Comparison of ENCODE assay signal across 29 cellular contexts in the genomic region with DNA sequence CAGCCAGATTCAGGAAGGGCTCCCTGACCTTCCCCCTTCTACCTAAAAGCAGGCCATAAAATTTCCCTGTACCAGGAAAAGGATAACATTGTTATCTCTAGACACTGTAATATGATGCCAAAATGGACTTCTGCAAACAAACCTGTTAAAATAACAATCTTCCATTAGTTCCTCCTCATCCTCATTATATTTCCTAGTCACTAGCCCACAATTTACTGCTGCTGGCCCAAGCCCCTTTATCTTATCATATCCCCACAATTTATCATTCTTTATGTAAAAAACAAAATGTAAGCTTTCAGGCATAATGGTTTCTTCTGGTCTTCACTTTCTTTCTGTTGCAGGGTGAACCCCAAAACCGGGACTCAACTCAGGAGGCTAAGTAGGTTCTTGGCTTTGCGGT.
"Had no signal": no experiment of that assay in that cellular context is flagged by ENCODE, and none has a peak within 500 bp of the region (broad histone marks: within the 10 kb centered on the region; RNA-seq: fewer than 3 reads in every experiment).

No MANE protein-coding gene starts in this region.

- ATAC-seq: activated CD4-positive, CD25-positive, alpha-beta regulatory T cell treated with anti-CD3 and anti-CD28 coated beads, Interleukin-2, amount 50 U/mL, for 24 hours; body of pancreas; left lung; lower lobe of right lung; naive thymus-derived CD8-positive, alpha-beta T cell; psoas muscle; stimulated activated effector memory CD8-positive, alpha-beta T cell treated with anti-CD3 and anti-CD28 coated beads, Interleukin-12 subunit alpha, Interleukin-12 subunit beta, amount 100 ng/mL, for 72 hours had no signal

- H3K27ac ChIP-seq: adrenal gland, body of pancreas, left lung, lower lobe of right lung, neural progenitor cell, parathyroid adenoma, psoas muscle, sigmoid colon, thoracic aorta, uterus, WERI-Rb-1 had no signal

- H3K4me1 ChIP-seq: adrenal gland, body of pancreas, left lung, lower lobe of right lung, neural progenitor cell, parathyroid adenoma, psoas muscle, sigmoid colon, uterus had no signal

- H3K9me3 ChIP-seq: adrenal gland, body of pancreas, left lung, lower lobe of right lung, psoas muscle, sigmoid colon, thoracic aorta, uterus had no signal

- H3K36me3 ChIP-seq: adrenal gland, left lung, lower lobe of right lung, neural progenitor cell, sigmoid colon, thoracic aorta, uterus, WERI-Rb-1 had no signal

- DNase-seq: activated CD4-positive, alpha-beta memory T cell treated with anti-CD3 and anti-CD28 coated beads for 36 hours; activated CD4-positive, alpha-beta T cell treated with anti-CD3 and anti-CD28 coated beads, Interleukin-2, amount 10 ng/mL, durations not matched to agents 24 days and 14 days; activated CD8-positive, alpha-beta memory T cell treated with anti-CD3 and anti-CD28 coated beads, Interleukin-2, amount 50 U/mL, for 4 hours; activated effector memory CD4-positive, alpha-beta T cell treated with anti-CD3 and anti-CD28 coated beads, Interleukin-2, amount 50 U/mL, for 16 hours; activated naive CD4-positive, alpha-beta T cell treated with anti-CD3 and anti-CD28 coated beads for 36 hours; activated naive CD8-positive, alpha-beta T cell treated with anti-CD3 and anti-CD28 coated beads for 36 hours; activated T-cell treated with anti-CD3 and anti-CD28 coated beads, Interleukin-2, amount 50 U/mL, for 1 hour; adrenal gland; aorta; body of pancreas; effector CD8-positive, alpha-beta T cell; glutamatergic neuron; left lung; lower lobe of right lung; mesenchymal stem cell; naive thymus-derived CD8-positive, alpha-beta T cell; occipital lobe; psoas muscle; sigmoid colon; small intestine; stimulated activated CD4-positive, alpha-beta T cell treated with anti-CD3 and anti-CD28 coated beads, Interleukin-4, amount 100 ng/mL, for 24 hours; trophoblast cell; uterus; WERI-Rb-1 had no signal

- H3K27me3 ChIP-seq: adrenal gland, body of pancreas, left lung, neural progenitor cell, sigmoid colon, uterus had no signal

- H3K4me3 ChIP-seq: adrenal gland, body of pancreas, left lung, lower lobe of right lung, neural progenitor cell, psoas muscle, sigmoid colon, thoracic aorta, uterus had no signal
